In the genomic region with DNA sequence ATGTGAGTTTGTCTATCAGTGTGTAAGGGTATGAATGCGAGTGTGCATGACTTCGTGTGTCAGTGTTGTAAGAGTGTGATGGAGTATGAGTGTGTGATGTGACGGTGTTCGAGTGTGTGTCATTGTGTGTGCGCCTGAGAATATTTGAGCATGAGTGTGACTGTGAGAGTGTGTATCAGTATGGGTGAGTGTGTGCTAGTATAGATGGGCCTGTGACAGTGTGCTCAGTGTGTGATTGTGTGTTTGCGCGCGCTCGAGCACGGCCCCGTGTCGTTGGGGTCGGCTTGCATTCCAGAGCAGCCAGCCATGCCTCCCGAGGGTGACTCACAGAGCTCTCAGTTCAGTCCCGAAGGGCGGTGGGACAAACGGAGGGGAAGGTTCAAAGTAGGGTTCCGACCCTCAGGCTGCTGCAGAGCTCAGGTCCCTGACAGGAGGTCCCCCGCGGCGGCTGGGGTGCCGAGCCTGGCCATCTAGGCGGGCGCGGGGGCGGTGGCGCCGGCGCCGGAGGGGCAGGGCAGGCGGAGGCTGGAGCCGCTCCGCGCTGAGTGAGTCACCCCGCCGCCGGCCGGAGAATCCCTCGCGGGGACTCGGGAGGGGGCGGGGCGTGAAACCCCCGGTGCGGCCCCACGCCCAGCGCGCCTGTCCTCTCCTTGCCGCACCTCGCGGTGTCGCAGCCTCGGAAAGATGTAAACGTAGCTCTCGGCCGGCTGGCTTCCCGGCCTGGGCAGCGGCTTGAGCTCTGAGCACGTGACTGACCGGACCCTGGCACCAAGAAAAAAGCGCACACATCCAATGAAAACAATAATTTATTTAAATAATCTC, we compare ENCODE assay signal across 1 cellular context.
TF ChIP-seq lines count a peak whose summit lies in the region.

No MANE protein-coding gene starts in this region.

TF ChIP-seq in K562, 482 proteins besides CTCF, POLR2A, EP300 and RAD21 (continued from another document and continues in another):
- TF ChIP-seq, protein P1, sequence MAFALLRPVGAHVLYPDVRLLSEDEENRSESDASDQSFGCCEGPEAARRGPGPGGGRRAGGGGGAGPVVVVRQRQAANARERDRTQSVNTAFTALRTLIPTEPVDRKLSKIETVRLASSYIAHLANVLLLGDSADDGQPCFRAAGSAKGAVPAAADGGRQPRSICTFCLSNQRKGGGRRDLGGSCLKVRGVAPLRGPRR (CRISPR knock-in tag; IDR thresholded peaks at IDR 0.05): no peak
- TF ChIP-seq ETV1 (tag; conservative IDR thresholded peaks at IDR 0.05; ENCODE audit: low read depth): no peak; the same call in 1 of the 2 replicates
- TF ChIP-seq NFYB (IDR thresholded peaks at IDR 0.05; ENCODE audit: extremely low read depth, insufficient read length): no peak
- no peak for TF ChIP-seq ZNF217 (CRISPR knock-in tag; IDR thresholded peaks at IDR 0.05)
- TF ChIP-seq, protein P2, sequence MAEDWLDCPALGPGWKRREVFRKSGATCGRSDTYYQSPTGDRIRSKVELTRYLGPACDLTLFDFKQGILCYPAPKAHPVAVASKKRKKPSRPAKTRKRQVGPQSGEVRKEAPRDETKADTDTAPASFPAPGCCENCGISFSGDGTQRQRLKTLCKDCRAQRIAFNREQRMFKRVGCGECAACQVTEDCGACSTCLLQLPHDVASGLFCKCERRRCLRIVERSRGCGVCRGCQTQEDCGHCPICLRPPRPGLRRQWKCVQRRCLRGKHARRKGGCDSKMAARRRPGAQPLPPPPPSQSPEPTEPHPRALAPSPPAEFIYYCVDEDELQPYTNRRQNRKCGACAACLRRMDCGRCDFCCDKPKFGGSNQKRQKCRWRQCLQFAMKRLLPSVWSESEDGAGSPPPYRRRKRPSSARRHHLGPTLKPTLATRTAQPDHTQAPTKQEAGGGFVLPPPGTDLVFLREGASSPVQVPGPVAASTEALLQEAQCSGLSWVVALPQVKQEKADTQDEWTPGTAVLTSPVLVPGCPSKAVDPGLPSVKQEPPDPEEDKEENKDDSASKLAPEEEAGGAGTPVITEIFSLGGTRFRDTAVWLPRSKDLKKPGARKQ (CRISPR knock-in tag; IDR thresholded peaks at IDR 0.05): peak; percentile 82; the same call in 1 of the 2 replicates
- no peak for TF ChIP-seq ZNF239 (CRISPR knock-in tag; IDR thresholded peaks at IDR 0.05)
- TF ChIP-seq TSC22D4 (tag; IDR thresholded peaks at IDR 0.05): no peak
- TF ChIP-seq, protein P3, sequence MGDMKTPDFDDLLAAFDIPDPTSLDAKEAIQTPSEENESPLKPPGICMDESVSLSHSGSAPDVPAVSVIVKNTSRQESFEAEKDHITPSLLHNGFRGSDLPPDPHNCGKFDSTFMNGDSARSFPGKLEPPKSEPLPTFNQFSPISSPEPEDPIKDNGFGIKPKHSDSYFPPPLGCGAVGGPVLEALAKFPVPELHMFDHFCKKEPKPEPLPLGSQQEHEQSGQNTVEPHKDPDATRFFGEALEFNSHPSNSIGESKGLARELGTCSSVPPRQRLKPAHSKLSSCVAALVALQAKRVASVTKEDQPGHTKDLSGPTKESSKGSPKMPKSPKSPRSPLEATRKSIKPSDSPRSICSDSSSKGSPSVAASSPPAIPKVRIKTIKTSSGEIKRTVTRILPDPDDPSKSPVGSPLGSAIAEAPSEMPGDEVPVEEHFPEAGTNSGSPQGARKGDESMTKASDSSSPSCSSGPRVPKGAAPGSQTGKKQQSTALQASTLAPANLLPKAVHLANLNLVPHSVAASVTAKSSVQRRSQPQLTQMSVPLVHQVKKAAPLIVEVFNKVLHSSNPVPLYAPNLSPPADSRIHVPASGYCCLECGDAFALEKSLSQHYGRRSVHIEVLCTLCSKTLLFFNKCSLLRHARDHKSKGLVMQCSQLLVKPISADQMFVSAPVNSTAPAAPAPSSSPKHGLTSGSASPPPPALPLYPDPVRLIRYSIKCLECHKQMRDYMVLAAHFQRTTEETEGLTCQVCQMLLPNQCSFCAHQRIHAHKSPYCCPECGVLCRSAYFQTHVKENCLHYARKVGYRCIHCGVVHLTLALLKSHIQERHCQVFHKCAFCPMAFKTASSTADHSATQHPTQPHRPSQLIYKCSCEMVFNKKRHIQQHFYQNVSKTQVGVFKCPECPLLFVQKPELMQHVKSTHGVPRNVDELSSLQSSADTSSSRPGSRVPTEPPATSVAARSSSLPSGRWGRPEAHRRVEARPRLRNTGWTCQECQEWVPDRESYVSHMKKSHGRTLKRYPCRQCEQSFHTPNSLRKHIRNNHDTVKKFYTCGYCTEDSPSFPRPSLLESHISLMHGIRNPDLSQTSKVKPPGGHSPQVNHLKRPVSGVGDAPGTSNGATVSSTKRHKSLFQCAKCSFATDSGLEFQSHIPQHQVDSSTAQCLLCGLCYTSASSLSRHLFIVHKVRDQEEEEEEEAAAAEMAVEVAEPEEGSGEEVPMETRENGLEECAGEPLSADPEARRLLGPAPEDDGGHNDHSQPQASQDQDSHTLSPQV (IDR thresholded peaks at IDR 0.05): peak; percentile 89
- TF ChIP-seq CEBPG (CRISPR knock-in tag; IDR thresholded peaks at IDR 0.05): no peak
- TF ChIP-seq CEBPG (tag; conservative IDR thresholded peaks at IDR 0.05 in 1 of 2, IDR thresholded peaks at IDR 0.05 in 1 of 2): no peak
- peak in 1 of 2 experiments; percentile 80; a peak in 2 of 4 replicates for TF ChIP-seq RCOR1 (IDR thresholded peaks at IDR 0.05; ENCODE audit: borderline replicate concordance in 1 of 2, low read depth in 2 of 2, low read length in 2 of 2)
- no peak for TF ChIP-seq ZNF696 (CRISPR knock-in tag; conservative IDR thresholded peaks at IDR 0.05)
- peak; percentile 28 for TF ChIP-seq ZFP36 (IDR thresholded peaks at IDR 0.05; ENCODE audit: low read depth, low read length, partially characterized antibody)
- TF ChIP-seq FOXJ3 (CRISPR knock-in tag; IDR thresholded peaks at IDR 0.05): no peak
- peak; percentile 38; the same call in 1 of the 2 replicates for TF ChIP-seq GABPB1 (CRISPR knock-in tag; IDR thresholded peaks at IDR 0.05)
- TF ChIP-seq, protein P4, sequence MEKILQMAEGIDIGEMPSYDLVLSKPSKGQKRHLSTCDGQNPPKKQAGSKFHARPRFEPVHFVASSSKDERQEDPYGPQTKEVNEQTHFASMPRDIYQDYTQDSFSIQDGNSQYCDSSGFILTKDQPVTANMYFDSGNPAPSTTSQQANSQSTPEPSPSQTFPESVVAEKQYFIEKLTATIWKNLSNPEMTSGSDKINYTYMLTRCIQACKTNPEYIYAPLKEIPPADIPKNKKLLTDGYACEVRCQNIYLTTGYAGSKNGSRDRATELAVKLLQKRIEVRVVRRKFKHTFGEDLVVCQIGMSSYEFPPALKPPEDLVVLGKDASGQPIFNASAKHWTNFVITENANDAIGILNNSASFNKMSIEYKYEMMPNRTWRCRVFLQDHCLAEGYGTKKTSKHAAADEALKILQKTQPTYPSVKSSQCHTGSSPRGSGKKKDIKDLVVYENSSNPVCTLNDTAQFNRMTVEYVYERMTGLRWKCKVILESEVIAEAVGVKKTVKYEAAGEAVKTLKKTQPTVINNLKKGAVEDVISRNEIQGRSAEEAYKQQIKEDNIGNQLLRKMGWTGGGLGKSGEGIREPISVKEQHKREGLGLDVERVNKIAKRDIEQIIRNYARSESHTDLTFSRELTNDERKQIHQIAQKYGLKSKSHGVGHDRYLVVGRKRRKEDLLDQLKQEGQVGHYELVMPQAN (IDR thresholded peaks at IDR 0.05; ENCODE audit: borderline replicate concordance): peak; percentile 83
- TF ChIP-seq XRCC4 (IDR thresholded peaks at IDR 0.05; ENCODE audit: extremely low read depth, insufficient read depth, insufficient read length): no peak
- TF ChIP-seq SMARCA4 (IDR thresholded peaks at IDR 0.05): peak; percentile 67
- no peak for TF ChIP-seq SPI1 (IDR thresholded peaks at IDR 0.05; ENCODE audit: borderline replicate concordance, low read depth, low read length)
- TF ChIP-seq, protein P5, sequence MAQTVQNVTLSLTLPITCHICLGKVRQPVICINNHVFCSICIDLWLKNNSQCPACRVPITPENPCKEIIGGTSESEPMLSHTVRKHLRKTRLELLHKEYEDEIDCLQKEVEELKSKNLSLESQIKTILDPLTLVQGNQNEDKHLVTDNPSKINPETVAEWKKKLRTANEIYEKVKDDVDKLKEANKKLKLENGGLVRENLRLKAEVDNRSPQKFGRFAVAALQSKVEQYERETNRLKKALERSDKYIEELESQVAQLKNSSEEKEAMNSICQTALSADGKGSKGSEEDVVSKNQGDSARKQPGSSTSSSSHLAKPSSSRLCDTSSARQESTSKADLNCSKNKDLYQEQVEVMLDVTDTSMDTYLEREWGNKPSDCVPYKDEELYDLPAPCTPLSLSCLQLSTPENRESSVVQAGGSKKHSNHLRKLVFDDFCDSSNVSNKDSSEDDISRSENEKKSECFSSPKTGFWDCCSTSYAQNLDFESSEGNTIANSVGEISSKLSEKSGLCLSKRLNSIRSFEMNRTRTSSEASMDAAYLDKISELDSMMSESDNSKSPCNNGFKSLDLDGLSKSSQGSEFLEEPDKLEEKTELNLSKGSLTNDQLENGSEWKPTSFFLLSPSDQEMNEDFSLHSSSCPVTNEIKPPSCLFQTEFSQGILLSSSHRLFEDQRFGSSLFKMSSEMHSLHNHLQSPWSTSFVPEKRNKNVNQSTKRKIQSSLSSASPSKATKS (CRISPR knock-in tag; IDR thresholded peaks at IDR 0.05): no peak
- TF ChIP-seq CXXC5 (CRISPR knock-in tag; IDR thresholded peaks at IDR 0.05): peak; percentile 97
- TF ChIP-seq MED1 (CRISPR knock-in tag; IDR thresholded peaks at IDR 0.05; ENCODE audit: borderline replicate concordance): no peak
- TF ChIP-seq MGA (IDR thresholded peaks at IDR 0.05): peak; percentile 88
- peak; percentile 69; the same call in 1 of the 2 replicates for TF ChIP-seq KDM2B (CRISPR knock-in tag; IDR thresholded peaks at IDR 0.05)
- no peak for TF ChIP-seq ZNF589 (CRISPR knock-in tag; IDR thresholded peaks at IDR 0.05; ENCODE audit: low read depth)
- TF ChIP-seq ATF1 (CRISPR knock-in tag; IDR thresholded peaks at IDR 0.05): no peak
- peak; percentile 61 for TF ChIP-seq ATF1 (tag; IDR thresholded peaks at IDR 0.05)
- no peak for TF ChIP-seq SETDB1 (IDR thresholded peaks at IDR 0.05; ENCODE audit: low read length)
- TF ChIP-seq CREB1 (IDR thresholded peaks at IDR 0.05): peak; percentile 15; the same call in 1 of the 2 replicates
- peak; percentile 49 for TF ChIP-seq CREB1 (CRISPR knock-in tag; IDR thresholded peaks at IDR 0.05)
